ENCODE assay signal across 22 cellular contexts in genomic region chr14:74507796-74508195, GRCh38.
"Had no signal": no experiment of that assay in that cellular context is flagged by ENCODE, and none has a peak within 500 bp of the region (broad histone marks: within the 10 kb centered on the region; RNA-seq: fewer than 3 reads in every experiment).

No MANE protein-coding gene starts in this region.

- H3K4me3 ChIP-seq: lung, prostate gland, right atrium auricular region, upper lobe of right lung had no signal

- H3K9me3 ChIP-seq: prostate gland, right atrium auricular region, upper lobe of right lung had no signal

- H3K27me3 ChIP-seq: right atrium auricular region, upper lobe of right lung had no signal

- H3K27ac Mint-ChIP-seq: activated B cell treated with CpG ODN at 0.5 μM for 24 hours; activated CD4-positive, alpha-beta memory T cell treated with anti-CD3 and anti-CD28 coated beads for 36 hours; activated naive CD8-positive, alpha-beta T cell treated with anti-CD3 and anti-CD28 coated beads, Interleukin-2, amount 50 U/mL, for 24 hours; activated T-helper 2 cell treated with anti-CD3 and anti-CD28 coated beads, Interferon-gamma antibody, Interleukin-2, Interleukin-4, amounts not matched to agents 10 μg/mL and 5 μg/mL and 100 μg/mL, durations not matched to agents 14 hours and 24 hours and 36 hours; dendritic cell treated with granulocyte-macrophage colony-stimulating factor and Interleukin-4, amounts not matched to agents 40 ng/mL and 50 ng/mL, for 4 days; nephron had no signal

- H3K27ac ChIP-seq: prostate gland, right atrium auricular region, upper lobe of right lung had no signal

- H3K36me3 ChIP-seq: prostate gland had no signal

- DNase-seq: activated B cell treated with CpG ODN at 0.5 μM for 24 hours; activated CD4-positive, alpha-beta memory T cell treated with anti-CD3 and anti-CD28 coated beads for 36 hours; activated CD4-positive, alpha-beta T cell treated with anti-CD3 and anti-CD28 coated beads for 4 hours; activated naive CD4-positive, alpha-beta T cell treated with Interleukin-2 at 50 U/mL for 16 hours; activated naive CD8-positive, alpha-beta T cell treated with anti-CD3 and anti-CD28 coated beads, Interleukin-2, amount 50 U/mL, for 24 hours; activated T-cell treated with anti-CD3 and anti-CD28 coated beads for 4 hours; anterior cingulate cortex; effector memory CD4-positive, alpha-beta T cell; left cardiac atrium; midbrain; stimulated activated CD4-positive, alpha-beta T cell treated with anti-CD3 and anti-CD28 coated beads, Interleukin-15, amount 100 ng/mL, for 24 hours; stimulated activated CD4-positive, alpha-beta T cell treated with anti-CD3 and anti-CD28 coated beads, Interleukin-2, amount 100 ng/mL, for 48 hours; stimulated activated naive CD8-positive, alpha-beta T cell treated with anti-CD3 and anti-CD28 coated beads, Interleukin-15, amount 100 ng/mL, for 72 hours; T-helper 1 cell; T-helper 9 cell had no signal

- H3K4me1 Mint-ChIP-seq: activated naive CD8-positive, alpha-beta T cell treated with anti-CD3 and anti-CD28 coated beads, Interleukin-2, amount 50 U/mL, for 24 hours had no signal

- H3K36me3 Mint-ChIP-seq: activated CD4-positive, alpha-beta memory T cell treated with anti-CD3 and anti-CD28 coated beads for 36 hours had no signal

- H3K4me3 Mint-ChIP-seq: activated B cell treated with CpG ODN at 0.5 μM for 24 hours; activated CD4-positive, alpha-beta memory T cell treated with anti-CD3 and anti-CD28 coated beads for 36 hours; activated naive CD8-positive, alpha-beta T cell treated with anti-CD3 and anti-CD28 coated beads, Interleukin-2, amount 50 U/mL, for 24 hours; dendritic cell treated with granulocyte-macrophage colony-stimulating factor and Interleukin-4, amounts not matched to agents 40 ng/mL and 50 ng/mL, for 4 days; nephron; stimulated activated naive CD8-positive, alpha-beta T cell treated with anti-CD3 and anti-CD28 coated beads, Interleukin-15, amount 100 ng/mL, for 72 hours had no signal

- H3K9me3 Mint-ChIP-seq: activated B cell treated with CpG ODN at 0.5 μM for 24 hours; activated CD4-positive, alpha-beta memory T cell treated with anti-CD3 and anti-CD28 coated beads for 36 hours; activated naive CD8-positive, alpha-beta T cell treated with anti-CD3 and anti-CD28 coated beads, Interleukin-2, amount 50 U/mL, for 24 hours; activated T-helper 2 cell treated with anti-CD3 and anti-CD28 coated beads, Interferon-gamma antibody, Interleukin-2, Interleukin-4, amounts not matched to agents 10 μg/mL and 5 μg/mL and 100 μg/mL, durations not matched to agents 14 hours and 24 hours and 36 hours; dendritic cell treated with granulocyte-macrophage colony-stimulating factor and Interleukin-4, amounts not matched to agents 40 ng/mL and 50 ng/mL, for 4 days; nephron; stimulated activated naive CD8-positive, alpha-beta T cell treated with anti-CD3 and anti-CD28 coated beads, Interleukin-15, amount 100 ng/mL, for 72 hours had no signal

- H3K4me1 ChIP-seq: prostate gland, upper lobe of right lung had no signal

- H3K27me3 Mint-ChIP-seq: activated CD4-positive, alpha-beta memory T cell treated with anti-CD3 and anti-CD28 coated beads for 36 hours had no signal
